In the genomic region with DNA sequence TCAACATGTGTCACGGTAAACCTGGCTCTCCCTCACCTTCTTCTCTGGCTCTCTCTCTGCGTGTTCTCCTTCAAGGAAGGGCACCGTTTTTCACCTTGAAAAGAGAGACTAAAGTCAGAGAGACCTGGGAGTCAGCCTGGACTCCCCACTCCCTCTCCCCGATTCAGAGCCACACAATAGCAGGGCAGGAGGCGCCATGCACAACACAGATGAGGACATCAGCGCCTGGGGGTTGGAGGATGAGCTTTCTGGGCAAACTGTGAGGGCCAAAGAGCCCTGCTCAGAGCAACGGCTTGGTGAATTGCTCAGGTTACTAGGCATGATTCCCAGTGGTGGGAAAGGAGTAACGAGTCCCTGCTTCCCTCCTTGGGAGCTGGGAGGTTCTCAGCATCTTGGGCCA, we compare ENCODE assay signal across 30 cellular contexts.
"Had no signal": no experiment of that assay in that cellular context is flagged by ENCODE, and none has a peak within 500 bp of the region (broad histone marks: within the 10 kb centered on the region; RNA-seq: fewer than 3 reads in every experiment).

No MANE protein-coding gene starts in this region.

- H3K4me1 ChIP-seq: left lung, lower lobe of right lung, parathyroid adenoma, psoas muscle, right atrium auricular region, stomach, transverse colon, upper lobe of left lung, vagina had no signal

- H3K27me3 ChIP-seq: right atrium auricular region, testis, thyroid gland, transverse colon, upper lobe of left lung, vagina had no signal

- H3K27ac ChIP-seq: left lung, lower lobe of right lung, neutrophil, parathyroid adenoma, psoas muscle, right atrium auricular region, skin epidermis, stomach, testis, thyroid gland, transverse colon, upper lobe of left lung, vagina had no signal

- H3K9ac ChIP-seq: parathyroid adenoma had no signal

- H3K36me3 ChIP-seq: left lung, lower lobe of right lung, neutrophil, right atrium auricular region, thyroid gland, transverse colon, vagina had no signal

- DNase-seq: immature natural killer cell; kidney; left colon; left lung; lower lobe of right lung; mammary epithelial cell; mesenchymal stem cell; naive thymus-derived CD8-positive, alpha-beta T cell; occipital lobe; psoas muscle; stimulated activated CD4-positive, alpha-beta T cell treated with anti-CD3 and anti-CD28 coated beads, Interleukin-12 subunit alpha, Interleukin-12 subunit beta, amount 100 ng/mL, for 4 hours; stimulated activated CD4-positive, alpha-beta T cell treated with anti-CD3 and anti-CD28 coated beads, Interleukin-15, amount 100 ng/mL, for 24 hours; stimulated activated CD4-positive, alpha-beta T cell treated with anti-CD3 and anti-CD28 coated beads, Interleukin-2, amount 100 ng/mL, for 24 hours; stimulated activated CD4-positive, alpha-beta T cell treated with anti-CD3 and anti-CD28 coated beads, Interleukin-4, amount 100 ng/mL, for 1 hour; stimulated activated naive B cell treated with anti-CD40 and anti-IgM and Interleukin-4, amounts not matched to agents 10 μg/mL and 1 μg/mL and 100 μg/mL, for 72 hours; stimulated activated naive CD8-positive, alpha-beta T cell treated with anti-CD3 and anti-CD28 coated beads, Interleukin-15, Interleukin-2, amounts not matched to agents 100 U/mL and 50 U/mL, for 24 hours; stomach; testis; thyroid gland; transverse colon; upper lobe of left lung had no signal

- H3K4me3 Mint-ChIP-seq: immature natural killer cell; naive thymus-derived CD8-positive, alpha-beta T cell; nephron; neural crest cell; stimulated activated naive B cell treated with anti-CD40 and anti-IgM and Interleukin-4, amounts not matched to agents 10 μg/mL and 1 μg/mL and 100 μg/mL, for 72 hours had no signal

- H3K4me3 ChIP-seq: left lung, lower lobe of right lung, psoas muscle, right atrium auricular region, skin epidermis, stomach, testis, thyroid gland, transverse colon, upper lobe of left lung, vagina had no signal

- ATAC-seq: left colon; left lung; lower lobe of right lung; naive thymus-derived CD8-positive, alpha-beta T cell; sciatic nerve; stimulated activated naive B cell treated with anti-CD40 and anti-IgM and Interleukin-4, amounts not matched to agents 10 μg/mL and 1 μg/mL and 100 μg/mL, for 72 hours; stimulated activated naive CD8-positive, alpha-beta T cell treated with anti-CD3 and anti-CD28 coated beads, Interleukin-15, Interleukin-2, amounts not matched to agents 100 U/mL and 50 U/mL, for 24 hours had no signal

- H3K4me1 Mint-ChIP-seq: immature natural killer cell, neural crest cell had no signal

- H3K9me3 Mint-ChIP-seq: immature natural killer cell, neural crest cell had no signal

- H3K9me3 ChIP-seq: left lung, lower lobe of right lung, neutrophil, psoas muscle, right atrium auricular region, stomach, testis, thyroid gland, transverse colon, upper lobe of left lung, vagina had no signal

- H3K79me2 ChIP-seq: parathyroid adenoma had no signal

- H2AFZ ChIP-seq: parathyroid adenoma had no signal

- H3K27ac Mint-ChIP-seq: immature natural killer cell; naive thymus-derived CD8-positive, alpha-beta T cell; nephron; stimulated activated naive B cell treated with anti-CD40 and anti-IgM and Interleukin-4, amounts not matched to agents 10 μg/mL and 1 μg/mL and 100 μg/mL, for 72 hours had no signal

- FAIRE-seq: islet of Langerhans, kidney had no signal
